37 cellular contexts compared by ENCODE assay signal in genomic region chr1:109365642-109366204, GRCh38. TPM values are rescaled to one million over a fixed set of nuclear protein-coding genes. Genes with fewer than 3 reads are reported as not detected.
DNase-seq lines count a peak whose midpoint lies in the region; ATAC-seq and TF ChIP-seq lines count a peak whose summit lies in the region.
"Had no signal": no experiment of that assay in that cellular context is flagged by ENCODE, and none has a peak within 500 bp of the region (broad histone marks: within the 10 kb centered on the region; RNA-seq: fewer than 3 reads in every experiment).

No MANE protein-coding gene starts in this region.

- no peak overlapping the region for H3K27ac ChIP-seq in colonic mucosa
- peak overlapping the region; percentile 94 to 99 for H3K27ac ChIP-seq in thoracic aorta
- H3K27ac ChIP-seq: BLaER1 treated with 17β-estradiol and CSF1 and Interleukin-3, amounts not matched to agents 10 nM and 100 nM; body of pancreas; GM23248 had no signal

- no peaks in the 10 kb centered on the region for H3K9me3 ChIP-seq in colonic mucosa
- no peaks in the 10 kb centered on the region for H3K9me3 ChIP-seq in mucosa of descending colon
- no peaks in the 10 kb centered on the region for H3K9me3 ChIP-seq in thoracic aorta
- H3K9me3 ChIP-seq: body of pancreas, esophagus squamous epithelium had no signal

- ATAC-seq in mucosa of descending colon (peak; percentile 67), thoracic aorta (ENCODE audit: insufficient number of reproducible peaks, low FRiP score, low read depth) (no peak), GM19467 (IDR thresholded peaks at IDR 0.05; ENCODE audit: unreplicated experiment) (no peak), HG02642 (IDR thresholded peaks at IDR 0.05; ENCODE audit: poor library complexity, unreplicated experiment) (no peak)
- ATAC-seq: activated naive CD8-positive, alpha-beta T cell treated with anti-CD3 and anti-CD28 coated beads, Interleukin-2, amount 50 U/mL, for 24 hours; body of pancreas; left cardiac atrium; sciatic nerve; stimulated activated memory B cell treated with anti-CD40 and anti-IgM and Interleukin-4, amounts not matched to agents 10 μg/mL and 1 μg/mL and 100 μg/mL, for 72 hours had no signal

- H3K36me3 ChIP-seq in colonic mucosa (peaks cover 6% of the 10 kb centered on the region), mucosa of descending colon (ENCODE audit: low read depth) (no peaks in the 10 kb centered on the region), thoracic aorta (peaks cover 19% of the 10 kb centered on the region)

- no peak overlapping the region for H3K4me3 ChIP-seq in colonic mucosa
- no peak overlapping the region for H3K4me3 ChIP-seq in mucosa of descending colon
- no peak overlapping the region for H3K4me3 ChIP-seq in thoracic aorta
- H3K4me3 ChIP-seq: BLaER1 treated with 17β-estradiol and CSF1 and Interleukin-3, amounts not matched to agents 10 nM and 100 nM; body of pancreas; esophagus squamous epithelium; GM23248 had no signal

- H3K4me1 ChIP-seq in colonic mucosa (no peaks in the 10 kb centered on the region), mucosa of descending colon (ENCODE audit: low read depth) (no peaks in the 10 kb centered on the region), thoracic aorta (ENCODE audit: control insufficient read depth in 1 of 2, low read depth in 2 of 2) (peaks cover 42 to 72% of the 10 kb centered on the region in 2 donors)
- H3K4me1 ChIP-seq: body of pancreas had no signal

- TF ChIP-seq CTCF in colonic mucosa (IDR thresholded peaks at IDR 0.05) (no peak), mucosa of descending colon (IDR thresholded peaks at IDR 0.05) (no peak), thoracic aorta (IDR thresholded peaks at IDR 0.05) (no peak)

- peak overlapping the region in 1 of 2 donors; percentile 1 for H3K9ac ChIP-seq in colonic mucosa (ENCODE audit: low read depth in 2 of 2, low read length in 2 of 2)
- H3K9ac ChIP-seq: BLaER1 treated with 17β-estradiol and CSF1 and Interleukin-3, amounts not matched to agents 10 nM and 100 nM; GM23248 had no signal

- DNase-seq in HuH-7 (ENCODE audit: low spot score) (peak; percentile 33), colonic mucosa (peak; percentile 63), mucosa of descending colon (peak in 1 of 3 donors; percentile 82), thoracic aorta (ENCODE audit: low spot score) (no peak)
- DNase-seq in stimulated activated CD4-positive, alpha-beta T cell treated with anti-CD3 and anti-CD28 coated beads, Interleukin-1b, Interleukin-23, amount 100 ng/mL, for 48 hours: no peak
- no peak for DNase-seq in stimulated activated CD4-positive, alpha-beta T cell treated with anti-CD3 and anti-CD28 coated beads, Interleukin-4, amount 100 ng/mL, for 4 hours
- DNase-seq: activated CD4-positive, alpha-beta memory T cell treated with anti-CD3 and anti-CD28 coated beads for 36 hours; activated CD4-positive, alpha-beta T cell treated with anti-CD3 and anti-CD28 coated beads for 1 hour; activated naive CD4-positive, alpha-beta T cell; activated naive CD8-positive, alpha-beta T cell treated with anti-CD3 and anti-CD28 coated beads, Interleukin-2, amount 50 U/mL, for 24 hours; activated T-cell treated with anti-CD3 and anti-CD28 coated beads, Interleukin-2, amount 50 U/mL, for 72 hours; body of pancreas; DMS153; esophagus squamous epithelium; foreskin melanocyte; GM23248; HFFc6; hippocampal formation; immature natural killer cell; left cardiac atrium; mesendoderm; NCI-H1048; NCI-H1694; NCI-H446 treated with DMSO at 0.1 percent for 48 hours; NCI-H774; posterior cingulate gyrus; SHP77 treated with DMSO at 0.1 percent for 48 hours; substantia nigra had no signal

- intact Hi-C loops in colonic mucosa (cut with DNase I): no loop called here
- intact Hi-C loops in mucosa of descending colon (cut with DNase I, micrococcal nuclease): no loop called here

- H3K27me3 ChIP-seq in colonic mucosa: no peaks in the 10 kb centered on the region
- no peaks in the 10 kb centered on the region for H3K27me3 ChIP-seq in thoracic aorta (replicated peaks; ENCODE audit: insufficient read depth)
- H3K27me3 ChIP-seq: BLaER1 treated with 17β-estradiol and CSF1 and Interleukin-3, amounts not matched to agents 10 nM and 100 nM; body of pancreas; esophagus squamous epithelium had no signal

RNA-seq across cellular contexts. Expression of gene SORT1, which starts 32.0 kb away (rescaled TPM):
- total RNA-seq in colonic mucosa (100 to 1,000 TPM in 1 of 2 donors, 10 to 100 TPM in 1; 76.2 to 134 TPM), mucosa of descending colon (100 to 1,000 TPM in 2 of 3 donors, 10 to 100 TPM in 1; 89.8 to 109 (median 107) TPM), thoracic aorta (100 to 1,000 TPM; 225 to 231 TPM)

RNA-seq across cellular contexts. Expression of gene MYBPHL, which starts 58.9 kb away (rescaled TPM):
- total RNA-seq in colonic mucosa (not detected), mucosa of descending colon (not detected), thoracic aorta (1 to 10 TPM in 1 of 2 donors, not detected in 1; 1.1 TPM)
- total RNA-seq: activated CD4-positive, alpha-beta memory T cell treated with anti-CD3 and anti-CD28 coated beads for 36 hours; activated T-cell treated with anti-CD3 and anti-CD28 coated beads, Interleukin-2, amount 50 U/mL, for 72 hours; body of pancreas; dermis microvascular lymphatic vessel endothelial cell; esophagus squamous epithelium; GM23248; HFFc6; myocyte; T-helper 2 cell treated with Interferon-gamma antibody and Interleukin-4, amounts not matched to agents 100 ng/mL and 5 ng/mL, for 36 hours; ureter had no signal

Comparison
In these comparisons a context has a peak if more than half of its experiments do, and no peak if none do; other contexts are left out.
1. DNase-seq: peak in HuH-7 (single experiment) and colonic mucosa (single experiment); none in thoracic aorta (single experiment), stimulated activated CD4-positive, alpha-beta T cell treated with anti-CD3 and anti-CD28 coated beads, Interleukin-1b, Interleukin-23, amount 100 ng/mL, for 48 hours (single experiment) and stimulated activated CD4-positive, alpha-beta T cell treated with anti-CD3 and anti-CD28 coated beads, Interleukin-4, amount 100 ng/mL, for 4 hours (0 of 2).